Comparison of ENCODE assay signal across 8 cellular contexts in the genomic region with DNA sequence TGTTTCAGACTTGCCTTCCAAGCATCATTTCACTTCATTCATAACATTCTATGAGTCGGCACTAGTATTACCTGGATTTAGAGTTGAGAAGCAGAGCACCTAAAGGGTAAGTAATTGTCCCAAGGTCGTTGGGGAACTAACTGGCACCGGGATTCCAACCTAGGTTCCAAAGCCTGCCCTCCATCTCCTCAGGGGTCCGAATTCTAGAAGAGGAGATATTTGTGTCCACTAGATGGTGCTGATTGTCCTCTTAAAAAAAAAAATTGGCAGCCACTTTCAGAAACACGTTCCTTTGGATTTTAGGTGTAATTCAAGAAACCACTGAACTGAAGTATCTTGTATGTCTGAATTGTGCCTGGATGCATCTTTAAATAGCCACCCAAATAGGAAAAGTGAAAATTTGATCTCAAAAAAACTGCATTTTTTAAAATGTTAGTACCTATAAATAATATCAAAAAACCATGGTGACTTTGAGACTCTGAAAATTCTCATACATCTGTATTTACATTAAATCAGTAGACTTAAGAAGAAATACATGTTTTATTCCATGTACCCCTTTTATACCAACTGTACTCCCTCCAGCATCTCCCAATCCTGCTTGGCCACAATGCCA. TPM values are rescaled to one million over a fixed set of nuclear protein-coding genes. Genes with fewer than 3 reads are reported as not detected.
DNase-seq lines count a peak whose midpoint lies in the region; ATAC-seq, FAIRE-seq and TF ChIP-seq lines count a peak whose summit lies in the region.

No MANE protein-coding gene starts in this region.

- H3K9me3 ChIP-seq in ascending aorta (no peaks in the 10 kb centered on the region), kidney (ENCODE audit: control insufficient read depth in 1 of 2, low read length in 2 of 2) (no peaks in the 10 kb centered on the region), aorta (ENCODE audit: control insufficient read depth, low read length) (no peaks in the 10 kb centered on the region)

- intact Hi-C loops in ascending aorta (cut with DNase I): loop anchor here (1.0 kb wide), 1 partner anchor 190 kb away; no protein-coding TSS in a partner anchor
- intact Hi-C loops in kidney (cut with DNase I): no loop called here
- intact Hi-C loops in aorta (cut with DNase I): loop anchor here (5.0 to 10.0 kb wide), 5 partner anchors 86 to 248 kb away; partner anchors contain the start of genes GPR176 (in 1 of the 2) and SRP14 (in 1 of the 2)

- H3K27me3 ChIP-seq in ascending aorta (no peaks in the 10 kb centered on the region), aorta (ENCODE audit: control insufficient read depth in 1 of 2, insufficient read depth in 2 of 2, low read length in 1 of 2) (no peaks in the 10 kb centered on the region)

- no peaks in the 10 kb centered on the region for H3K36me3 ChIP-seq in ascending aorta
- no peaks in the 10 kb centered on the region for H3K36me3 ChIP-seq in kidney (ENCODE audit: control insufficient read depth in 1 of 2, insufficient read depth in 2 of 2, low read length in 2 of 2)
- no peaks in the 10 kb centered on the region for H3K36me3 ChIP-seq in aorta (ENCODE audit: control insufficient read depth in 1 of 2, insufficient read depth in 2 of 2, low read length in 1 of 2)

- peaks cover 0 to 8% of the 10 kb centered on the region in 2 donors for H3K4me1 ChIP-seq in ascending aorta
- peaks cover 8 to 9% of the 10 kb centered on the region in 2 donors for H3K4me1 ChIP-seq in kidney (ENCODE audit: control insufficient read depth in 1 of 2, insufficient read depth in 1 of 2, low read depth in 1 of 2, low read length in 2 of 2)
- no peaks in the 10 kb centered on the region for H3K4me1 ChIP-seq in aorta (ENCODE audit: control insufficient read depth in 1 of 2, insufficient read depth in 2 of 2, low read length in 2 of 2)

- FAIRE-seq in kidney (lab: Jason Lieb, UNC): no peak

- H3K4me3 ChIP-seq in ascending aorta (no peak overlapping the region), kidney (ENCODE audit: low read length in 2 of 2) (no peak overlapping the region), aorta (ENCODE audit: low read length in 2 of 2) (no peak overlapping the region)

- 0 to 2% methylated on average over 5 of the region's 5 CpGs for WGBS in aorta, 2 donors

- DNase-seq in CD1c-positive myeloid dendritic cell (ENCODE audit: extremely low spot score): peak; percentile 51
- DNase-seq in H4 (ENCODE audit: low spot score): peak; percentile 44
- DNase-seq in NCI-H2227 (lab: John Stamatoyannopoulos, UW; ENCODE audit: unreplicated experiment): peak; percentile 63
- no peak for DNase-seq in ascending aorta (ENCODE audit: low spot score in 2 of 2)
- no peak for DNase-seq in kidney
- no peak for DNase-seq in aorta
- no peak for DNase-seq in NK-92 treated with Interleukin-12 subunit alpha and Interleukin-12 subunit beta, amount 100 ng/mL, for 24 hours (lab: John Stamatoyannopoulos, UW)

- ATAC-seq in aorta (ENCODE audit: low FRiP score) (peak; percentile 49), HG03280 (IDR thresholded peaks at IDR 0.05; ENCODE audit: unreplicated experiment) (no peak)

- TF ChIP-seq CTCF in ascending aorta (IDR thresholded peaks at IDR 0.05) (peak; percentile 47 to 66 (median 49)), kidney (IDR thresholded peaks at IDR 0.05; ENCODE audit: borderline replicate concordance, extremely low read depth, insufficient read depth) (peak; percentile 58)

- H3K9ac ChIP-seq in kidney (ENCODE audit: low read length in 2 of 2): no peak overlapping the region

- H3K27ac ChIP-seq in ascending aorta: no peak overlapping the region
- H3K27ac ChIP-seq in kidney (ENCODE audit: low read depth in 2 of 2, low read length in 2 of 2): no peak overlapping the region
- H3K27ac ChIP-seq in aorta (ENCODE audit: low read depth in 1 of 2, low read length in 2 of 2): no peak overlapping the region

RNA-seq across cellular contexts. Expression of gene FSIP1, which starts 3.9 kb away (rescaled TPM):
- 1.0 and 1.3 TPM in 2 replicates for total RNA-seq in H4 (2014; rRNA removed; shearing (Covaris generic))
- total RNA-seq in ascending aorta (not detected), kidney (2.4 TPM), aorta (1 to 10 TPM; 1.2 TPM)
- polyA plus RNA-seq in kidney (ENCODE audit: insufficient read depth, low read depth, low replicate concordance) (0.75 TPM), aorta (1 to 10 TPM in 1 of 2 donors, not detected in 1; 1.2 TPM)

Comparison
In these comparisons a context has a peak if more than half of its experiments do, and no peak if none do; other contexts are left out.
1. DNase-seq: peak in CD1c-positive myeloid dendritic cell (single experiment), H4 (single experiment) and NCI-H2227 (single experiment); none in ascending aorta (0 of 2), kidney (single experiment), aorta (0 of 2) and NK-92 treated with Interleukin-12 subunit alpha and Interleukin-12 subunit beta, amount 100 ng/mL, for 24 hours (single experiment).